ENCODE assay signal across 16 cellular contexts in genomic region chr4:38940476-38940875, GRCh38.
A peak's percentile ranks its signal among the peaks of the same experiment; 100 is the strongest.
DNase-seq lines count a peak whose midpoint lies in the region; ATAC-seq and TF ChIP-seq lines count a peak whose summit lies in the region.
"Had no signal": no experiment of that assay in that cellular context is flagged by ENCODE, and none has a peak within 500 bp of the region (broad histone marks: within the 10 kb centered on the region; RNA-seq: fewer than 3 reads in every experiment).

No MANE protein-coding gene starts in this region.

- no peaks in the 10 kb centered on the region for H3K9me3 Mint-ChIP-seq in stimulated activated naive CD8-positive, alpha-beta T cell treated with anti-CD3 and anti-CD28 coated beads, Interleukin-15, amount 100 ng/mL, for 72 hours
- H3K9me3 Mint-ChIP-seq in activated T-helper 1 cell treated with anti-CD3 and anti-CD28 coated beads, Interleukin-12 subunit alpha, Interleukin-12 subunit beta, Interleukin-2, Interleukin-4 antibody, amounts not matched to agents 30 ng/mL and 10 ng/mL and 1 ng/mL, durations not matched to agents 14 hours and 24 hours and 36 hours = no peaks in the 10 kb centered on the region
- H3K9me3 Mint-ChIP-seq: CD8-positive, alpha-beta T cell; H9 had no signal

- peak; percentile 55 for ATAC-seq in stimulated activated naive CD8-positive, alpha-beta T cell treated with anti-CD3 and anti-CD28 coated beads, Interleukin-15, Interleukin-2, amounts not matched to agents 100 U/mL and 50 U/mL, for 24 hours
- ATAC-seq in stimulated activated naive CD8-positive, alpha-beta T cell treated with anti-CD3 and anti-CD28 coated beads, Interleukin-15, amount 100 ng/mL, for 72 hours = no peak
- ATAC-seq: CD8-positive, alpha-beta T cell had no signal

- intact Hi-C loops in activated T-helper 1 cell treated with anti-CD3 and anti-CD28 coated beads, Interleukin-12 subunit alpha, Interleukin-12 subunit beta, Interleukin-2, Interleukin-4 antibody, amounts not matched to agents 30 ng/mL and 10 ng/mL and 1 ng/mL, durations not matched to agents 14 hours and 24 hours and 36 hours (cut with micrococcal nuclease) = no loop called here
- intact Hi-C loops in esophagus muscularis mucosa (cut with DNase I) = no loop called here

- peaks cover 16 to 78% (median 48%) of the 10 kb centered on the region in 4 donors for H3K36me3 ChIP-seq in esophagus muscularis mucosa

- TF ChIP-seq CTCF in esophagus muscularis mucosa (IDR thresholded peaks at IDR 0.05) (no peak), GM20000 (IDR thresholded peaks at IDR 0.05; ENCODE audit: extremely low read depth, missing control alignments) (no peak)

- no peak for DNase-seq in stimulated activated naive CD8-positive, alpha-beta T cell treated with anti-CD3 and anti-CD28 coated beads, Interleukin-15, Interleukin-2, amounts not matched to agents 100 U/mL and 50 U/mL, for 24 hours
- DNase-seq in stimulated activated naive CD8-positive, alpha-beta T cell treated with anti-CD3 and anti-CD28 coated beads, Interleukin-15, amount 100 ng/mL, for 72 hours = no peak
- DNase-seq in activated T-helper 1 cell treated with anti-CD3 and anti-CD28 coated beads, Interleukin-12 subunit alpha, Interleukin-12 subunit beta, Interleukin-2, Interleukin-4 antibody, amounts not matched to agents 30 ng/mL and 10 ng/mL and 1 ng/mL, durations not matched to agents 14 hours and 24 hours and 36 hours (ENCODE audit: low spot score) = no peak
- DNase-seq in esophagus muscularis mucosa (ENCODE audit: extremely low spot score) (no peak), substantia nigra (lab: John Stamatoyannopoulos, UW) (no peak), NCI-H226 (no peak), GM20000 (ENCODE audit: low spot score) (no peak)
- DNase-seq: CD8-positive, alpha-beta T cell; DND-41; GDM1; H9; Karpas-422; NCI-H187 treated with DMSO at 0.1 percent for 48 hours; NCI-H774; Peyer's patch; SHP77 had no signal

- no peaks in the 10 kb centered on the region for H3K27me3 Mint-ChIP-seq in stimulated activated naive CD8-positive, alpha-beta T cell treated with anti-CD3 and anti-CD28 coated beads, Interleukin-15, amount 100 ng/mL, for 72 hours
- no peaks in the 10 kb centered on the region for H3K27me3 Mint-ChIP-seq in activated T-helper 1 cell treated with anti-CD3 and anti-CD28 coated beads, Interleukin-12 subunit alpha, Interleukin-12 subunit beta, Interleukin-2, Interleukin-4 antibody, amounts not matched to agents 30 ng/mL and 10 ng/mL and 1 ng/mL, durations not matched to agents 14 hours and 24 hours and 36 hours (ENCODE audit: insufficient read depth)

- TF ChIP-seq EP300 in esophagus muscularis mucosa (IDR thresholded peaks at IDR 0.05) = no peak

- no peaks in the 10 kb centered on the region for H3K9me3 ChIP-seq in esophagus muscularis mucosa
- H3K9me3 ChIP-seq: Peyer's patch had no signal

- H3K4me1 Mint-ChIP-seq in stimulated activated naive CD8-positive, alpha-beta T cell treated with anti-CD3 and anti-CD28 coated beads, Interleukin-15, amount 100 ng/mL, for 72 hours = peaks cover 27% of the 10 kb centered on the region
- H3K4me1 Mint-ChIP-seq in activated T-helper 1 cell treated with anti-CD3 and anti-CD28 coated beads, Interleukin-12 subunit alpha, Interleukin-12 subunit beta, Interleukin-2, Interleukin-4 antibody, amounts not matched to agents 30 ng/mL and 10 ng/mL and 1 ng/mL, durations not matched to agents 14 hours and 24 hours and 36 hours (ENCODE audit: low read depth) = peaks cover 43% of the 10 kb centered on the region

- 94% methylated on average over 3 of the region's 3 CpGs for WGBS in esophagus muscularis mucosa

- H3K4me3 Mint-ChIP-seq in stimulated activated naive CD8-positive, alpha-beta T cell treated with anti-CD3 and anti-CD28 coated beads, Interleukin-15, amount 100 ng/mL, for 72 hours = no peak overlapping the region
- H3K4me3 Mint-ChIP-seq in activated T-helper 1 cell treated with anti-CD3 and anti-CD28 coated beads, Interleukin-12 subunit alpha, Interleukin-12 subunit beta, Interleukin-2, Interleukin-4 antibody, amounts not matched to agents 30 ng/mL and 10 ng/mL and 1 ng/mL, durations not matched to agents 14 hours and 24 hours and 36 hours = no peak overlapping the region
- H3K4me3 Mint-ChIP-seq: CD8-positive, alpha-beta T cell; H9 had no signal

- no peak overlapping the region for H3K27ac Mint-ChIP-seq in stimulated activated naive CD8-positive, alpha-beta T cell treated with anti-CD3 and anti-CD28 coated beads, Interleukin-15, amount 100 ng/mL, for 72 hours
- H3K27ac Mint-ChIP-seq in activated T-helper 1 cell treated with anti-CD3 and anti-CD28 coated beads, Interleukin-12 subunit alpha, Interleukin-12 subunit beta, Interleukin-2, Interleukin-4 antibody, amounts not matched to agents 30 ng/mL and 10 ng/mL and 1 ng/mL, durations not matched to agents 14 hours and 24 hours and 36 hours = peak overlapping the region; percentile 47
- H3K27ac Mint-ChIP-seq: CD8-positive, alpha-beta T cell; H9 had no signal

- H3K4me3 ChIP-seq in esophagus muscularis mucosa = no peak overlapping the region
- H3K4me3 ChIP-seq: Peyer's patch had no signal

- H3K27me3 ChIP-seq in esophagus muscularis mucosa = no peaks in the 10 kb centered on the region
- H3K27me3 ChIP-seq: Peyer's patch had no signal

- no peak for TF ChIP-seq POLR2A in esophagus muscularis mucosa (IDR thresholded peaks at IDR 0.05; ENCODE audit: low read depth)

- peak overlapping the region; percentile 84 to 87 (median 86) for H3K27ac ChIP-seq in esophagus muscularis mucosa (replicated peaks in 1 of 4)
- no peak overlapping the region for H3K27ac ChIP-seq in substantia nigra (ENCODE audit: low read depth, low read length, poor library complexity, severe bottlenecking)
- H3K27ac ChIP-seq: Peyer's patch had no signal

- H3K4me1 ChIP-seq in esophagus muscularis mucosa = peaks cover 5 to 60% (median 47%) of the 10 kb centered on the region in 4 donors
- H3K4me1 ChIP-seq: Peyer's patch had no signal

- peaks cover 2% of the 10 kb centered on the region for H3K36me3 Mint-ChIP-seq in activated T-helper 1 cell treated with anti-CD3 and anti-CD28 coated beads, Interleukin-12 subunit alpha, Interleukin-12 subunit beta, Interleukin-2, Interleukin-4 antibody, amounts not matched to agents 30 ng/mL and 10 ng/mL and 1 ng/mL, durations not matched to agents 14 hours and 24 hours and 36 hours (ENCODE audit: low read depth)
- H3K36me3 Mint-ChIP-seq: CD8-positive, alpha-beta T cell had no signal
